Comparison of ENCODE assay signal across 11 cellular contexts in genomic region chr3:187210555-187211327, GRCh38. TPM values are rescaled to one million over a fixed set of nuclear protein-coding genes. Genes with fewer than 3 reads are reported as not detected.
DNase-seq lines count a peak whose midpoint lies in the region; ATAC-seq and TF ChIP-seq lines count a peak whose summit lies in the region.
"Had no signal": no experiment of that assay in that cellular context is flagged by ENCODE, and none has a peak within 500 bp of the region (broad histone marks: within the 10 kb centered on the region; RNA-seq: fewer than 3 reads in every experiment).

No MANE protein-coding gene starts in this region.

- TF ChIP-seq EP300 in sigmoid colon (IDR thresholded peaks at IDR 0.05) = no peak

- H3K4me3 ChIP-seq in sigmoid colon (no peak overlapping the region), colonic mucosa (no peak overlapping the region)
- H3K4me3 ChIP-seq: GM12878, lung had no signal

- WGBS in sigmoid colon, 2 donors = 43 to 72% methylated on average over 5 of the region's 5 CpGs

- no peak overlapping the region for H3K9ac ChIP-seq in colonic mucosa (ENCODE audit: low read depth in 2 of 2, low read length in 2 of 2)

- intact Hi-C loops in sigmoid colon (cut with DNase I) (no loop called here), colonic mucosa (cut with DNase I) (no loop called here)

- ATAC-seq in GM18909 (IDR thresholded peaks at IDR 0.05; ENCODE audit: poor library complexity, unreplicated experiment) (peak; percentile 98), HG03432 (IDR thresholded peaks at IDR 0.05; ENCODE audit: unreplicated experiment) (peak; percentile 96)
- ATAC-seq: GM12878 had no signal

- TF ChIP-seq POLR2A in sigmoid colon (IDR thresholded peaks at IDR 0.05) = no peak

- no peak for TF ChIP-seq CTCF in sigmoid colon (IDR thresholded peaks at IDR 0.05)
- no peak for TF ChIP-seq CTCF in colonic mucosa (IDR thresholded peaks at IDR 0.05)

- H3K4me1 ChIP-seq in sigmoid colon (peaks cover 0 to 70% (median 66%) of the 10 kb centered on the region in 4 donors), colonic mucosa (no peaks in the 10 kb centered on the region)

- no peaks in the 10 kb centered on the region for H3K36me3 ChIP-seq in sigmoid colon
- H3K36me3 ChIP-seq in colonic mucosa = no peaks in the 10 kb centered on the region

- H3K27me3 ChIP-seq in sigmoid colon = no peaks in the 10 kb centered on the region
- no peaks in the 10 kb centered on the region for H3K27me3 ChIP-seq in colonic mucosa

- H3K9me3 ChIP-seq in sigmoid colon (no peaks in the 10 kb centered on the region), colonic mucosa (no peaks in the 10 kb centered on the region)

- H3K27ac ChIP-seq in sigmoid colon (peak overlapping the region in 3 of 4 donors; percentile 55 to 76 (median 76)), colonic mucosa (no peak overlapping the region)

- DNase-seq in fibroblast of gingiva (ENCODE audit: low read depth) = peak; percentile 87
- no peak for DNase-seq in sigmoid colon
- no peak for DNase-seq in colonic mucosa
- DNase-seq in activated effector memory CD4-positive, alpha-beta T cell treated with anti-CD3 and anti-CD28 coated beads, Interleukin-2, amount 50 U/mL, for 16 hours = no peak
- no peak for DNase-seq in activated effector memory CD4-positive, alpha-beta T cell treated with Interleukin-2 at 50 U/mL for 16 hours
- DNase-seq in SKM-1 treated with dmso at 0.1 percent for 144 hours (lab: John Stamatoyannopoulos, UW; ENCODE audit: unreplicated experiment) = no peak
- DNase-seq: T-helper 1 cell had no signal

RNA-seq across cellular contexts. Expression of gene RTP1, which starts 13.5 kb away (rescaled TPM):
- not detected for total RNA-seq in sigmoid colon
- under 1 TPM in 1 of 3 donors, not detected in 2; 0.04 TPM for polyA plus RNA-seq in sigmoid colon
- total RNA-seq in colonic mucosa = not detected
- total RNA-seq: GM12878, lung had no signal
- polyA plus RNA-seq: GM12878, lung had no signal
